1 cellular context compared by ENCODE assay signal in the genomic region with DNA sequence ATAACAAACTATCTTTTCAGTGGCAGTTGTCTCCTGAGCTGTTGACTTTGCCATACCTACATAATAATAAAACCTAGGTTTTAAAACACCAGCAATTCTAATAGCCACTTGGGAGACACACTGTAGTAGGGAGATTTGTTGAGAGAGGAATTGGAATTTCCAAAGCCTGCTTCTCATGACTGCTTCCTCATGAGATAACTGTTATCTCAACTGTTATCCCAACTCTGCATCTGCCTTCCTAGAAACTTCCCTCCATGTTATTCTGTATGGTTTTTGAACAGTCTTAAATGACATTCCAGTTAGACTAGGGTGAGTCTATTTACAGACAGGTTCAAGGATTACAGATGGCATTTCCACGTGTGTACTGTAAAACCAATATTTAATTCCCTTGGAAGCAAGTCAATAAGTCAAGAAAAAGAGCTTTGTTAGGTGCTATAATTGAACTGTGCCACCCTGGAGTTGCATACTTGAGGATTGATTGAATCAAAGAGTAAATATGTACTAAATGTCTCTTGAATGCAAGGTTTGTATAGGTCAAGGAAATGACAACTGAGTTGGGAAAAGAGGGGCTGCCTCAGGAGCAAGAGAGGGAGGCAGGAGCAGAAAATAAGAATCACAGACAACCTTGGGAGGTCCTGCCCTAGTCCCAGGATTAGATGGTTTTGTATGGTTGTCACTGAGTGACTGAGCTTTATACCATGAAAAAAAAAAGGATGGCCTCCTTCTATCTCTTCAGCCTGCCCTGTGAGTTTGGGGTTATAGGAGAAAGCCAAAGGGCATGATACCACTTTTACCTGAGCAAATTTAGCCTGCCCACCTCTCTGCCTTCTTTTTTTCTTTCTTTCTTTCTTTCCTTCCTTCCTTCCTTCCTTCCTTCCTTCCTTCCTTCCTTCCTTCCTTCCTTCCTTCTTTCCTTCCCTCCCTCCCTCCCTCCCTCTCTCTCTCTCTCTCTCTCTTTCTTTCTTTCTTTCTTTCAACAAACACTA.
TF ChIP-seq lines count a peak whose summit lies in the region.

No MANE protein-coding gene starts in this region.

TF ChIP-seq in HepG2, 621 proteins besides CTCF, POLR2A, EP300 and RAD21 (continued from another document and continues in another):
- TF ChIP-seq, protein P1, sequence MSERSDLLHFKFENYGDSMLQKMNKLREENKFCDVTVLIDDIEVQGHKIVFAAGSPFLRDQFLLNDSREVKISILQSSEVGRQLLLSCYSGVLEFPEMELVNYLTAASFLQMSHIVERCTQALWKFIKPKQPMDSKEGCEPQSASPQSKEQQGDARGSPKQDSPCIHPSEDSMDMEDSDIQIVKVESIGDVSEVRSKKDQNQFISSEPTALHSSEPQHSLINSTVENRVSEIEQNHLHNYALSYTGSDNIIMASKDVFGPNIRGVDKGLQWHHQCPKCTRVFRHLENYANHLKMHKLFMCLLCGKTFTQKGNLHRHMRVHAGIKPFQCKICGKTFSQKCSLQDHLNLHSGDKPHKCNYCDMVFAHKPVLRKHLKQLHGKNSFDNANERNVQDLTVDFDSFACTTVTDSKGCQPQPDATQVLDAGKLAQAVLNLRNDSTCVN (CRISPR knock-in tag; IDR thresholded peaks at IDR 0.05; ENCODE audit: borderline replicate concordance), result no peak
- no peak for TF ChIP-seq ZNF740 (CRISPR knock-in tag; IDR thresholded peaks at IDR 0.05)
- no peak for TF ChIP-seq MEIS1 (CRISPR knock-in tag; IDR thresholded peaks at IDR 0.05; ENCODE audit: borderline replicate concordance)
- TF ChIP-seq, protein P2, sequence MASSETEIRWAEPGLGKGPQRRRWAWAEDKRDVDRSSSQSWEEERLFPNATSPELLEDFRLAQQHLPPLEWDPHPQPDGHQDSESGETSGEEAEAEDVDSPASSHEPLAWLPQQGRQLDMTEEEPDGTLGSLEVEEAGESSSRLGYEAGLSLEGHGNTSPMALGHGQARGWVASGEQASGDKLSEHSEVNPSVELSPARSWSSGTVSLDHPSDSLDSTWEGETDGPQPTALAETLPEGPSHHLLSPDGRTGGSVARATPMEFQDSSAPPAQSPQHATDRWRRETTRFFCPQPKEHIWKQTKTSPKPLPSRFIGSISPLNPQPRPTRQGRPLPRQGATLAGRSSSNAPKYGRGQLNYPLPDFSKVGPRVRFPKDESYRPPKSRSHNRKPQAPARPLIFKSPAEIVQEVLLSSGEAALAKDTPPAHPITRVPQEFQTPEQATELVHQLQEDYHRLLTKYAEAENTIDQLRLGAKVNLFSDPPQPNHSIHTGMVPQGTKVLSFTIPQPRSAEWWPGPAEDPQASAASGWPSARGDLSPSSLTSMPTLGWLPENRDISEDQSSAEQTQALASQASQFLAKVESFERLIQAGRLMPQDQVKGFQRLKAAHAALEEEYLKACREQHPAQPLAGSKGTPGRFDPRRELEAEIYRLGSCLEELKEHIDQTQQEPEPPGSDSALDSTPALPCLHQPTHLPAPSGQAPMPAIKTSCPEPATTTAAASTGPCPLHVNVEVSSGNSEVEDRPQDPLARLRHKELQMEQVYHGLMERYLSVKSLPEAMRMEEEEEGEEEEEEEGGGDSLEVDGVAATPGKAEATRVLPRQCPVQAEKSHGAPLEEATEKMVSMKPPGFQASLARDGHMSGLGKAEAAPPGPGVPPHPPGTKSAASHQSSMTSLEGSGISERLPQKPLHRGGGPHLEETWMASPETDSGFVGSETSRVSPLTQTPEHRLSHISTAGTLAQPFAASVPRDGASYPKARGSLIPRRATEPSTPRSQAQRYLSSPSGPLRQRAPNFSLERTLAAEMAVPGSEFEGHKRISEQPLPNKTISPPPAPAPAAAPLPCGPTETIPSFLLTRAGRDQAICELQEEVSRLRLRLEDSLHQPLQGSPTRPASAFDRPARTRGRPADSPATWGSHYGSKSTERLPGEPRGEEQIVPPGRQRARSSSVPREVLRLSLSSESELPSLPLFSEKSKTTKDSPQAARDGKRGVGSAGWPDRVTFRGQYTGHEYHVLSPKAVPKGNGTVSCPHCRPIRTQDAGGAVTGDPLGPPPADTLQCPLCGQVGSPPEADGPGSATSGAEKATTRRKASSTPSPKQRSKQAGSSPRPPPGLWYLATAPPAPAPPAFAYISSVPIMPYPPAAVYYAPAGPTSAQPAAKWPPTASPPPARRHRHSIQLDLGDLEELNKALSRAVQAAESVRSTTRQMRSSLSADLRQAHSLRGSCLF (CRISPR knock-in tag; IDR thresholded peaks at IDR 0.05; ENCODE audit: borderline replicate concordance), result no peak
- no peak for TF ChIP-seq KAT2B (IDR thresholded peaks at IDR 0.05; ENCODE audit: borderline replicate concordance, low read depth, low read length)
- TF ChIP-seq ZFP36L2 (CRISPR knock-in tag; IDR thresholded peaks at IDR 0.05), result no peak
- TF ChIP-seq NCOA2 (CRISPR knock-in tag; IDR thresholded peaks at IDR 0.05), result peak; percentile 90
- TF ChIP-seq ZNF367 (CRISPR knock-in tag; IDR thresholded peaks at IDR 0.05; ENCODE audit: borderline replicate concordance), result no peak
- TF ChIP-seq TCF7 (IDR thresholded peaks at IDR 0.05; ENCODE audit: low read depth), result peak; percentile 83
- no peak for TF ChIP-seq ZNF180 (CRISPR knock-in tag; IDR thresholded peaks at IDR 0.05; ENCODE audit: borderline replicate concordance, low read depth)
- TF ChIP-seq RXRB (CRISPR knock-in tag; IDR thresholded peaks at IDR 0.05; ENCODE audit: borderline replicate concordance), result peak; percentile 65; the same call in 1 of the 2 replicates
- TF ChIP-seq TGIF2 (CRISPR knock-in tag; IDR thresholded peaks at IDR 0.05), result 0 out of 2 replicates have a peak, but pooled peaks have one; percentile 23
- no peak for TF ChIP-seq ZNF790 (CRISPR knock-in tag; IDR thresholded peaks at IDR 0.05; ENCODE audit: borderline replicate concordance)
- 0 out of 2 replicates have a peak, but pooled peaks have one; percentile 43 for TF ChIP-seq FOXP1 (IDR thresholded peaks at IDR 0.05)
- peak; percentile 83; the same call in 1 of the 2 replicates for TF ChIP-seq FOXP1 (CRISPR knock-in tag; IDR thresholded peaks at IDR 0.05)
- no peak for TF ChIP-seq ZNF577 (CRISPR knock-in tag; IDR thresholded peaks at IDR 0.05; ENCODE audit: borderline replicate concordance, low read depth)
- no peak for TF ChIP-seq TERF1 (CRISPR knock-in tag; IDR thresholded peaks at IDR 0.05)
- TF ChIP-seq SOX5 (CRISPR knock-in tag; IDR thresholded peaks at IDR 0.05; ENCODE audit: borderline replicate concordance), result peak; percentile 77; the same call in 1 of the 2 replicates
- no peak for TF ChIP-seq SETDB1 (CRISPR knock-in tag; IDR thresholded peaks at IDR 0.05; ENCODE audit: borderline replicate concordance)
- TF ChIP-seq, protein P3, sequence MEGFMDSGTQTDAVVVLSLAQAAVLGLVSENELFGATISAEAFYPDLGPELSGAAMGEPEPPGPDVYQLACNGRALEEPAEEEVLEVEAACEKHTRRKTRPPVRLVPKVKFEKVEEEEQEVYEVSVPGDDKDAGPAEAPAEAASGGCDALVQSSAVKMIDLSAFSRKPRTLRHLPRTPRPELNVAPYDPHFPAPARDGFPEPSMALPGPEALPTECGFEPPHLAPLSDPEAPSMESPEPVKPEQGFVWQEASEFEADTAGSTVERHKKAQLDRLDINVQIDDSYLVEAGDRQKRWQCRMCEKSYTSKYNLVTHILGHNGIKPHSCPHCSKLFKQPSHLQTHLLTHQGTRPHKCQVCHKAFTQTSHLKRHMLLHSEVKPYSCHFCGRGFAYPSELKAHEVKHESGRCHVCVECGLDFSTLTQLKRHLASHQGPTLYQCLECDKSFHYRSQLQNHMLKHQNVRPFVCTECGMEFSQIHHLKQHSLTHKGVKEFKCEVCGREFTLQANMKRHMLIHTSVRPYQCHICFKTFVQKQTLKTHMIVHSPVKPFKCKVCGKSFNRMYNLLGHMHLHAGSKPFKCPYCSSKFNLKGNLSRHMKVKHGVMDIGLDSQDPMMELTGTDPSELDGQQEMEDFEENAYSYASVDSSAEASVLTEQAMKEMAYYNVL (CRISPR knock-in tag; IDR thresholded peaks at IDR 0.05; ENCODE audit: borderline replicate concordance), result no peak
- no peak for TF ChIP-seq NR0B2 (CRISPR knock-in tag; IDR thresholded peaks at IDR 0.05)
- TF ChIP-seq, protein P4, sequence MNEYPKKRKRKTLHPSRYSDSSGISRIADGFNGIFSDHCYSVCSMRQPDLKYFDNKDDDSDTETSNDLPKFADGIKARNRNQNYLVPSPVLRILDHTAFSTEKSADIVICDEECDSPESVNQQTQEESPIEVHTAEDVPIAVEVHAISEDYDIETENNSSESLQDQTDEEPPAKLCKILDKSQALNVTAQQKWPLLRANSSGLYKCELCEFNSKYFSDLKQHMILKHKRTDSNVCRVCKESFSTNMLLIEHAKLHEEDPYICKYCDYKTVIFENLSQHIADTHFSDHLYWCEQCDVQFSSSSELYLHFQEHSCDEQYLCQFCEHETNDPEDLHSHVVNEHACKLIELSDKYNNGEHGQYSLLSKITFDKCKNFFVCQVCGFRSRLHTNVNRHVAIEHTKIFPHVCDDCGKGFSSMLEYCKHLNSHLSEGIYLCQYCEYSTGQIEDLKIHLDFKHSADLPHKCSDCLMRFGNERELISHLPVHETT (CRISPR knock-in tag; conservative IDR thresholded peaks at IDR 0.05), result no peak
- TF ChIP-seq ZNF253 (CRISPR knock-in tag; IDR thresholded peaks at IDR 0.05; ENCODE audit: borderline replicate concordance), result no peak
- no peak for TF ChIP-seq EED (CRISPR knock-in tag; IDR thresholded peaks at IDR 0.05)
- TF ChIP-seq MAFF (IDR thresholded peaks at IDR 0.05; ENCODE audit: low read depth, low read length), result no peak
- no peak for TF ChIP-seq SMAD9 (CRISPR knock-in tag; IDR thresholded peaks at IDR 0.05)
- TF ChIP-seq KAT8 (CRISPR knock-in tag; IDR thresholded peaks at IDR 0.05), result 0 out of 2 replicates have a peak, but pooled peaks have one; percentile 37
- TF ChIP-seq FIP1L1 (IDR thresholded peaks at IDR 0.05; ENCODE audit: borderline replicate concordance, insufficient read depth, low read depth, low read length), result no peak
- no peak for TF ChIP-seq ZNF770 (CRISPR knock-in tag; IDR thresholded peaks at IDR 0.05)
- TF ChIP-seq CENPX (CRISPR knock-in tag; IDR thresholded peaks at IDR 0.05), result no peak
- TF ChIP-seq TRIM24 (CRISPR knock-in tag; IDR thresholded peaks at IDR 0.05), result no peak
- peak; percentile 95 for TF ChIP-seq PITX1 (CRISPR knock-in tag; IDR thresholded peaks at IDR 0.05)
- TF ChIP-seq, protein P5, sequence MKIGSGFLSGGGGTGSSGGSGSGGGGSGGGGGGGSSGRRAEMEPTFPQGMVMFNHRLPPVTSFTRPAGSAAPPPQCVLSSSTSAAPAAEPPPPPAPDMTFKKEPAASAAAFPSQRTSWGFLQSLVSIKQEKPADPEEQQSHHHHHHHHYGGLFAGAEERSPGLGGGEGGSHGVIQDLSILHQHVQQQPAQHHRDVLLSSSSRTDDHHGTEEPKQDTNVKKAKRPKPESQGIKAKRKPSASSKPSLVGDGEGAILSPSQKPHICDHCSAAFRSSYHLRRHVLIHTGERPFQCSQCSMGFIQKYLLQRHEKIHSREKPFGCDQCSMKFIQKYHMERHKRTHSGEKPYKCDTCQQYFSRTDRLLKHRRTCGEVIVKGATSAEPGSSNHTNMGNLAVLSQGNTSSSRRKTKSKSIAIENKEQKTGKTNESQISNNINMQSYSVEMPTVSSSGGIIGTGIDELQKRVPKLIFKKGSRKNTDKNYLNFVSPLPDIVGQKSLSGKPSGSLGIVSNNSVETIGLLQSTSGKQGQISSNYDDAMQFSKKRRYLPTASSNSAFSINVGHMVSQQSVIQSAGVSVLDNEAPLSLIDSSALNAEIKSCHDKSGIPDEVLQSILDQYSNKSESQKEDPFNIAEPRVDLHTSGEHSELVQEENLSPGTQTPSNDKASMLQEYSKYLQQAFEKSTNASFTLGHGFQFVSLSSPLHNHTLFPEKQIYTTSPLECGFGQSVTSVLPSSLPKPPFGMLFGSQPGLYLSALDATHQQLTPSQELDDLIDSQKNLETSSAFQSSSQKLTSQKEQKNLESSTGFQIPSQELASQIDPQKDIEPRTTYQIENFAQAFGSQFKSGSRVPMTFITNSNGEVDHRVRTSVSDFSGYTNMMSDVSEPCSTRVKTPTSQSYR (CRISPR knock-in tag; IDR thresholded peaks at IDR 0.05; ENCODE audit: borderline replicate concordance), result no peak
- TF ChIP-seq NR2F2 (IDR thresholded peaks at IDR 0.05; ENCODE audit: borderline replicate concordance, low read depth), result peak; percentile 95
- TF ChIP-seq ZNF274 (CRISPR knock-in tag; IDR thresholded peaks at IDR 0.05), result no peak
- peak; percentile 96 for TF ChIP-seq TBX3 (IDR thresholded peaks at IDR 0.05; ENCODE audit: borderline replicate concordance)
- no peak for TF ChIP-seq ZNF34 (CRISPR knock-in tag; IDR thresholded peaks at IDR 0.05; ENCODE audit: borderline replicate concordance)
